Comparison of ENCODE assay signal across 33 cellular contexts in genomic region chr12:121575051-121575450, GRCh38. TPM values are rescaled to one million over a fixed set of nuclear protein-coding genes. Genes with fewer than 3 reads are reported as not detected.
DNase-seq lines count a peak whose midpoint lies in the region; ATAC-seq and TF ChIP-seq lines count a peak whose summit lies in the region.
"Had no signal": no experiment of that assay in that cellular context is flagged by ENCODE, and none has a peak within 500 bp of the region (broad histone marks: within the 10 kb centered on the region; RNA-seq: fewer than 3 reads in every experiment).

No MANE protein-coding gene starts in this region.

- no peak for ATAC-seq in activated naive CD8-positive, alpha-beta T cell treated with anti-CD3 and anti-CD28 coated beads, Interleukin-2, amount 50 U/mL, for 24 hours
- ATAC-seq: gastroesophageal sphincter, HepG2, left lobe of liver, Panc1 had no signal

- H3K4me1 Mint-ChIP-seq in activated naive CD8-positive, alpha-beta T cell (ENCODE audit: low read depth), result peaks cover 16% of the 10 kb centered on the region
- peaks cover 10% of the 10 kb centered on the region for H3K4me1 Mint-ChIP-seq in activated naive CD8-positive, alpha-beta T cell treated with anti-CD3 and anti-CD28 coated beads, Interleukin-2, amount 50 U/mL, for 24 hours
- H3K4me1 Mint-ChIP-seq in brain (peaks cover 31% of the 10 kb centered on the region), nephron (peaks cover 51% of the 10 kb centered on the region), type B pancreatic cell (ENCODE audit: unreplicated experiment) (peaks cover 31% of the 10 kb centered on the region)

- H3K4me3 ChIP-seq in foreskin fibroblast (ENCODE audit: low read depth in 1 of 2, low read length in 2 of 2), result no peak overlapping the region
- H3K4me3 ChIP-seq: cardiac muscle cell, coronary artery, esophagus squamous epithelium, gastroesophageal sphincter, HAP-1, hepatocyte, stomach, tibial artery had no signal

- H3K9me3 Mint-ChIP-seq in activated naive CD8-positive, alpha-beta T cell (ENCODE audit: low read depth), result no peaks in the 10 kb centered on the region
- H3K9me3 Mint-ChIP-seq in activated naive CD8-positive, alpha-beta T cell treated with anti-CD3 and anti-CD28 coated beads, Interleukin-2, amount 50 U/mL, for 24 hours, result no peaks in the 10 kb centered on the region
- H3K9me3 Mint-ChIP-seq in brain, result no peaks in the 10 kb centered on the region
- H3K9me3 Mint-ChIP-seq in nephron, result peaks cover 4% of the 10 kb centered on the region
- no peaks in the 10 kb centered on the region for H3K9me3 Mint-ChIP-seq in type B pancreatic cell
- H3K9me3 Mint-ChIP-seq: activated naive CD4-positive, alpha-beta T cell treated with anti-CD3 and anti-CD28 coated beads, Interleukin-2, amount 50 U/mL, for 24 hours; activated T-helper 2 cell treated with anti-CD3 and anti-CD28 coated beads, Interferon-gamma antibody, Interleukin-2, Interleukin-4, amounts not matched to agents 10 μg/mL and 5 μg/mL and 100 μg/mL, durations not matched to agents 14 hours and 24 hours and 36 hours; memory B cell had no signal

- TF ChIP-seq CTCF in brain (conservative IDR thresholded peaks at IDR 0.05) (no peak), nephron (IDR thresholded peaks at IDR 0.05; ENCODE audit: unreplicated experiment in 3 of 3) (no peak), type B pancreatic cell (conservative IDR thresholded peaks at IDR 0.05) (no peak), foreskin fibroblast (IDR thresholded peaks at IDR 0.05; ENCODE audit: low read depth, low read length) (no peak)

- H3K4me3 Mint-ChIP-seq in activated naive CD8-positive, alpha-beta T cell, result no peak overlapping the region
- H3K4me3 Mint-ChIP-seq in activated naive CD8-positive, alpha-beta T cell treated with anti-CD3 and anti-CD28 coated beads, Interleukin-2, amount 50 U/mL, for 24 hours, result no peak overlapping the region
- H3K4me3 Mint-ChIP-seq in brain, result peak overlapping the region in 3 of 5 experiments; percentile 84 to 88 (median 85)
- peak overlapping the region; percentile 27 to 87 (median 57) for H3K4me3 Mint-ChIP-seq in nephron
- peak overlapping the region; percentile 82 for H3K4me3 Mint-ChIP-seq in type B pancreatic cell
- H3K4me3 Mint-ChIP-seq: activated naive CD4-positive, alpha-beta T cell treated with anti-CD3 and anti-CD28 coated beads, Interleukin-2, amount 50 U/mL, for 24 hours; memory B cell had no signal

- no peak for DNase-seq in activated naive CD8-positive, alpha-beta T cell treated with anti-CD3 and anti-CD28 coated beads, Interleukin-2, amount 50 U/mL, for 24 hours
- DNase-seq in type B pancreatic cell (ENCODE audit: extremely low spot score, unreplicated experiment), result no peak
- DNase-seq in SK-N-DZ (ENCODE audit: low spot score), result no peak
- no peak for DNase-seq in NCI-H2081 (lab: John Stamatoyannopoulos, UW)
- no peak for DNase-seq in foreskin fibroblast
- DNase-seq: activated CD4-positive, CD25-positive, alpha-beta regulatory T cell; activated CD8-positive, alpha-beta memory T cell treated with anti-CD3 and anti-CD28 coated beads, Interleukin-2, amount 50 U/mL, for 4 hours; anterior cingulate cortex; CD4-positive, CD25-positive, alpha-beta regulatory T cell; DMS153; esophagus squamous epithelium; NCI-H1694; NCI-H2171 treated with DMSO at 0.1 percent for 48 hours; NCI-H524 treated with DMSO at 0.1 percent for 48 hours; NK-92 treated with Interleukin-12 subunit alpha and Interleukin-12 subunit beta, amount 100 ng/mL, for 24 hours; SHP77; stomach; SW 1271; tibial artery had no signal

- H3K27ac Mint-ChIP-seq in activated naive CD8-positive, alpha-beta T cell, result peak overlapping the region; percentile 28
- no peak overlapping the region for H3K27ac Mint-ChIP-seq in activated naive CD8-positive, alpha-beta T cell treated with anti-CD3 and anti-CD28 coated beads, Interleukin-2, amount 50 U/mL, for 24 hours
- peak overlapping the region; percentile 92 to 97 (median 94) for H3K27ac Mint-ChIP-seq in brain
- peak overlapping the region; percentile 54 to 93 (median 86) for H3K27ac Mint-ChIP-seq in nephron
- H3K27ac Mint-ChIP-seq in type B pancreatic cell, result peak overlapping the region; percentile 58
- H3K27ac Mint-ChIP-seq: activated T-helper 2 cell treated with anti-CD3 and anti-CD28 coated beads, Interferon-gamma antibody, Interleukin-2, Interleukin-4, amounts not matched to agents 10 μg/mL and 5 μg/mL and 100 μg/mL, durations not matched to agents 14 hours and 24 hours and 36 hours; memory B cell had no signal

- H3K36me3 Mint-ChIP-seq in activated naive CD8-positive, alpha-beta T cell, result peaks cover 7% of the 10 kb centered on the region
- H3K36me3 Mint-ChIP-seq in activated naive CD8-positive, alpha-beta T cell treated with anti-CD3 and anti-CD28 coated beads, Interleukin-2, amount 50 U/mL, for 24 hours (ENCODE audit: low read depth), result peaks cover 14% of the 10 kb centered on the region
- peaks cover 50% of the 10 kb centered on the region for H3K36me3 Mint-ChIP-seq in brain
- peaks cover 34% of the 10 kb centered on the region for H3K36me3 Mint-ChIP-seq in nephron (ENCODE audit: low read depth)
- H3K36me3 Mint-ChIP-seq in type B pancreatic cell, result peaks cover 19% of the 10 kb centered on the region

- no peaks in the 10 kb centered on the region for H3K27me3 Mint-ChIP-seq in activated naive CD8-positive, alpha-beta T cell
- no peaks in the 10 kb centered on the region for H3K27me3 Mint-ChIP-seq in activated naive CD8-positive, alpha-beta T cell treated with anti-CD3 and anti-CD28 coated beads, Interleukin-2, amount 50 U/mL, for 24 hours
- peaks cover 4% of the 10 kb centered on the region for H3K27me3 Mint-ChIP-seq in brain
- H3K27me3 Mint-ChIP-seq in nephron (ENCODE audit: low read depth), result peaks cover 9% of the 10 kb centered on the region
- H3K27me3 Mint-ChIP-seq in type B pancreatic cell, result no peaks in the 10 kb centered on the region
- H3K27me3 Mint-ChIP-seq: activated naive CD4-positive, alpha-beta T cell treated with anti-CD3 and anti-CD28 coated beads, Interleukin-2, amount 50 U/mL, for 24 hours; CD4-positive, CD25-positive, alpha-beta regulatory T cell; memory B cell had no signal

RNA-seq across cellular contexts. Expression of gene KDM2B, which starts 5.8 kb away (rescaled TPM):
- 29.7 TPM for polyA plus RNA-seq in brain (ENCODE audit: insufficient read depth, low read depth, low replicate concordance)
- 36.9 and 51.7 TPM in 2 replicates for total RNA-seq in type B pancreatic cell (ENCODE audit: low replicate concordance)
- 62.0 and 69.7 TPM in 2 replicates for polyA plus RNA-seq in SK-N-DZ (2014; cell fraction: cytosol; rRNA removed)
- polyA plus RNA-seq in SK-N-DZ (2014; cell fraction: nucleus; rRNA removed), result 63.0 and 94.1 TPM in 2 replicates

RNA-seq across cellular contexts. Expression of gene ORAI1, which starts 51.3 kb away (rescaled TPM):
- polyA plus RNA-seq in brain (ENCODE audit: insufficient read depth, low read depth, low replicate concordance), result 40.4 TPM
- total RNA-seq in type B pancreatic cell (ENCODE audit: low replicate concordance), result 10.5 and 12.9 TPM in 2 replicates
- polyA plus RNA-seq in SK-N-DZ (2014; cell fraction: cytosol; rRNA removed), result 10.9 TPM in 2 replicates
- polyA plus RNA-seq in SK-N-DZ (2014; cell fraction: nucleus; rRNA removed), result 3.4 and 6.0 TPM in 2 replicates

Comparison
In these comparisons a context has a peak if more than half of its experiments do, and no peak if none do; other contexts are left out.
1. H3K4me3 Mint-ChIP-seq: peak in brain (3 of 5), nephron (3 of 3) and type B pancreatic cell (single experiment); none in activated naive CD8-positive, alpha-beta T cell (single experiment) and activated naive CD8-positive, alpha-beta T cell treated with anti-CD3 and anti-CD28 coated beads, Interleukin-2, amount 50 U/mL, for 24 hours (single experiment).